9 cellular contexts compared by ENCODE assay signal in genomic region chr17:39867084-39867890, GRCh38. TPM values are rescaled to one million over a fixed set of nuclear protein-coding genes. Genes with fewer than 3 reads are reported as not detected.
A peak's percentile ranks its signal among the peaks of the same experiment; 100 is the strongest.
DNase-seq lines count a peak whose midpoint lies in the region; ATAC-seq, FAIRE-seq and TF ChIP-seq lines count a peak whose summit lies in the region.
"Had no signal": no experiment of that assay in that cellular context is flagged by ENCODE, and none has a peak within 500 bp of the region (broad histone marks: within the 10 kb centered on the region; RNA-seq: fewer than 3 reads in every experiment).

No MANE protein-coding gene starts in this region.

- DNase-seq in GM18507 (ENCODE audit: extremely low spot score, insufficient read length, low read depth) (no peak), small intestine (no peak), CD14-positive monocyte (ENCODE audit: low spot score) (no peak), GM23248 (no peak), putamen (ENCODE audit: low spot score) (no peak), right cardiac atrium (no peak)
- peak; percentile 61 to 64 for DNase-seq in activated CD4-positive, alpha-beta T cell treated with anti-CD3 and anti-CD28 coated beads for 4 hours

- peak overlapping the region in 1 of 2 donors; percentile 75 for H3K4me3 Mint-ChIP-seq in CD14-positive monocyte

- intact Hi-C loops in CD14-positive monocyte (cut with micrococcal nuclease) (no loop called here), right cardiac atrium (cut with DNase I) (no loop called here)

- peak overlapping the region; percentile 64 to 73 for H3K27ac ChIP-seq in small intestine (ENCODE audit: low read depth in 1 of 2, low read length in 1 of 2)
- H3K27ac ChIP-seq in GM23248, result no peak overlapping the region
- H3K27ac ChIP-seq in right cardiac atrium (ENCODE audit: low read length), result no peak overlapping the region

- H3K36me3 ChIP-seq in small intestine (ENCODE audit: control insufficient read depth in 2 of 2, insufficient read depth in 2 of 2, low read length in 2 of 2) (no peaks in the 10 kb centered on the region), GM23248 (ENCODE audit: low read depth) (no peaks in the 10 kb centered on the region)

- H3K9me3 ChIP-seq in small intestine (ENCODE audit: control insufficient read depth, low read depth) (no peaks in the 10 kb centered on the region), GM23248 (ENCODE audit: low read depth) (no peaks in the 10 kb centered on the region), right cardiac atrium (ENCODE audit: control insufficient read depth, low read length) (peaks cover 3% of the 10 kb centered on the region)

- H3K4me1 Mint-ChIP-seq in CD14-positive monocyte, result peaks cover 34% of the 10 kb centered on the region

- H3K79me2 ChIP-seq in GM23248 (ENCODE audit: insufficient read depth), result no peaks in the 10 kb centered on the region

- no peak overlapping the region for H2AFZ ChIP-seq in GM23248

- H3K4me3 ChIP-seq in small intestine (ENCODE audit: low read depth in 1 of 2, low read length in 2 of 2), result no peak overlapping the region
- no peak overlapping the region for H3K4me3 ChIP-seq in GM23248
- H3K4me3 ChIP-seq in right cardiac atrium (ENCODE audit: low read length), result no peak overlapping the region

- WGBS in small intestine, 3 donors, result 68 to 84% (median 69%) methylated on average over 21 of the region's 21 CpGs
- WGBS in GM23248 (ENCODE audit: low coverage in 1 of 2, low lambda C conversion rate in 2 of 2, missing lambda C conversion rate in 2 of 2), 2 experiments, result 85% methylated on average over 21 of the region's 21 CpGs
- 74% methylated on average over 21 of the region's 21 CpGs for WGBS in right cardiac atrium

- in situ Hi-C loops in GM23248 (cut with MboI), result no loop called here

- no peak for TF ChIP-seq CTCF in CD14-positive monocyte (IDR thresholded peaks at IDR 0.05)

- peak overlapping the region in 1 of 7 donors; percentile 79 for H3K27ac Mint-ChIP-seq in CD14-positive monocyte

- no peaks in the 10 kb centered on the region for H3K4me1 ChIP-seq in small intestine (ENCODE audit: control insufficient read depth in 2 of 2, insufficient read depth in 1 of 2, low read depth in 1 of 2, low read length in 1 of 2)
- H3K4me1 ChIP-seq in GM23248 (ENCODE audit: insufficient read depth), result no peaks in the 10 kb centered on the region
- no peaks in the 10 kb centered on the region for H3K4me1 ChIP-seq in right cardiac atrium (ENCODE audit: control insufficient read depth, insufficient read depth, low read length)

- FAIRE-seq in GM18507 (lab: Jason Lieb, UNC) (peak; percentile 100), small intestine (lab: Jason Lieb, UNC) (no peak)
- FAIRE-seq: colon had no signal

- H4K20me1 ChIP-seq in GM23248 (ENCODE audit: insufficient read depth), result no peaks in the 10 kb centered on the region

- H3K4me2 ChIP-seq in GM23248 (ENCODE audit: unreplicated experiment), result no peak overlapping the region

- H3K27me3 Mint-ChIP-seq in CD14-positive monocyte (ENCODE audit: low read depth in 3 of 3), result peaks cover 52 to 57% (median 53%) of the 10 kb centered on the region in 3 donors

- H3K9me3 Mint-ChIP-seq in CD14-positive monocyte, result peaks cover 12 to 24% (median 19%) of the 10 kb centered on the region in 7 donors

- ATAC-seq in HG02870 (IDR thresholded peaks at IDR 0.05; ENCODE audit: unreplicated experiment) (peak; percentile 52), right cardiac atrium (no peak)

- peaks cover 7% of the 10 kb centered on the region in 2 donors for H3K27me3 ChIP-seq in small intestine (ENCODE audit: control insufficient read depth in 2 of 2, insufficient read depth in 2 of 2, low read length in 2 of 2)
- peaks cover 62% of the 10 kb centered on the region for H3K27me3 ChIP-seq in GM23248 (replicated peaks; ENCODE audit: insufficient read depth)
- peaks cover 7% of the 10 kb centered on the region for H3K27me3 ChIP-seq in right cardiac atrium (ENCODE audit: control insufficient read depth, insufficient read depth)

- no peaks in the 10 kb centered on the region for H3K9me2 ChIP-seq in GM23248 (ENCODE audit: insufficient read depth)

- H3K36me3 Mint-ChIP-seq in CD14-positive monocyte, result peaks cover 0 to 11% of the 10 kb centered on the region in 2 donors

- no peaks in the 10 kb centered on the region; the same call in 1 of the 2 replicates for H3F3A ChIP-seq in GM23248 (ENCODE audit: insufficient read depth)

- H3K9ac ChIP-seq in GM23248, result no peak overlapping the region

RNA-seq across cellular contexts. Expression of gene ZPBP2, which starts 0.7 kb away (rescaled TPM):
- polyA plus RNA-seq in small intestine (not detected), CD14-positive monocyte (not detected), GM23248 (2016; fragmentation: Nextera tagmentation; extraction: Ambion mirVana) (not detected in 2 replicates), right cardiac atrium (not detected)
- not detected in 2 replicates for total RNA-seq in GM23248 (2014; rRNA removed; shearing (Covaris generic))
- not detected for total RNA-seq in right cardiac atrium

RNA-seq across cellular contexts. Expression of gene IKZF3, which starts 3.2 kb away (rescaled TPM):
- polyA plus RNA-seq in small intestine (1 to 10 TPM in 2 of 3 donors, under 1 TPM in 1; 0.67 to 1.6 (median 1.4) TPM), CD14-positive monocyte (under 1 TPM; 0.05 to 0.15 TPM), GM23248 (2016; fragmentation: Nextera tagmentation; extraction: Ambion mirVana) (0.09 and 0.11 TPM in 2 replicates), right cardiac atrium (0.14 TPM)
- total RNA-seq in GM23248 (2014; rRNA removed; shearing (Covaris generic)), result not detected in 2 replicates
- total RNA-seq in right cardiac atrium, result 1 to 10 TPM in 1 of 4 donors, under 1 TPM in 3; 0.28 to 1.3 (median 0.71) TPM

RNA-seq across cellular contexts. Expression of gene GSDMB, which starts 51.1 kb away (rescaled TPM):
- polyA plus RNA-seq in small intestine, result 100 to 1,000 TPM; 121 to 255 (median 209) TPM
- not detected for polyA plus RNA-seq in CD14-positive monocyte
- 2.1 and 2.5 TPM in 2 replicates for total RNA-seq in GM23248 (2014; rRNA removed; shearing (Covaris generic))
- polyA plus RNA-seq in GM23248 (2016; fragmentation: Nextera tagmentation; extraction: Ambion mirVana), result 1.8 TPM in 2 replicates
- 1 to 10 TPM; 1.9 to 2.9 (median 2.4) TPM for total RNA-seq in right cardiac atrium
- 1.8 TPM for polyA plus RNA-seq in right cardiac atrium

Comparison
In these comparisons a context has a peak if more than half of its experiments do, and no peak if none do; other contexts are left out.
1. DNase-seq: peak in activated CD4-positive, alpha-beta T cell treated with anti-CD3 and anti-CD28 coated beads for 4 hours (2 of 2); none in GM18507 (single experiment), small intestine (single experiment), CD14-positive monocyte (single experiment), GM23248 (single experiment), putamen (single experiment) and right cardiac atrium (0 of 3).
2. H3K27ac ChIP-seq: peak in small intestine (2 of 2); none in GM23248 (single experiment) and right cardiac atrium (single experiment).
3. RNA of gene GSDMB, which starts 51.1 kb away (polyA plus RNA-seq): 121 to 255 TPM in small intestine; 1.8 TPM in right cardiac atrium (single experiment), 1.8 TPM in GM23248 and not detected in CD14-positive monocyte; every median in the first group is over 10 times any median in the second.